8 cellular contexts compared by ENCODE assay signal in the genomic region with DNA sequence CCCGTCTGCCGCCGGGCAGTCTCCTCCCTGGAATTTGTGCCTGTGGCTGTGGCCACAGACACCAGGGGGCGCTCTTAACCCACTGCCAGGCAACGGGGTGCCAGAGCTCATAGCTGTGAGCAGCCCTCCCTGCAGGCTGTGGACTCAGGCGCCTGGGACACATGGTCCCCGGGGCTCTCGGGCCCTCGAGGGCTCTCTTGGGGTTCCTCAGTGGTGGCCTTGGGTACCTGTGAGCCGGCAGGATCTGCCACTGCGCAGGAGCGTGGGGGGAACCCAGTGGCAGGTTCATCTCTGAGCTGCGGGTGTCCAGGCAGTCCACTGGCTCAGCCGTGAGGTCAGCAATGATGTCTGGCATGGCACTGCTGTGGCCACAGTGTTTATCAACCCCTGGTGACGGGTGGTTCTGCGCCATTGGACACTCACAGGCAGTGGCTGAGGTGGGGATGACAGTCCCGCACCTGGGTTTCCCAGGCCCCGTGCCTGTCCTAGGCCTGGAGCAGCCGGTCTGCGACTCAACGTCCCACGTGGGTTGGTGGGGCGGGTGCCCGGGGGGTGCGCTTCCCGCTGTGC. TPM values are rescaled to one million over a fixed set of nuclear protein-coding genes. Genes with fewer than 3 reads are reported as not detected.
DNase-seq lines count a peak whose midpoint lies in the region; ATAC-seq, FAIRE-seq and TF ChIP-seq lines count a peak whose summit lies in the region.

No MANE protein-coding gene starts in this region.

- no peak overlapping the region for H3K4me3 ChIP-seq in H1 (ENCODE audit: extremely low read depth in 1 of 4, insufficient read depth in 2 of 4, low read depth in 3 of 4, low read length in 4 of 4)

- WGBS in H1 (ENCODE audit: extremely low coverage in 1 of 2, insufficient coverage in 1 of 2, insufficient read length in 1 of 2, insufficient replicate concordance in 2 of 2, low coverage in 1 of 2, low lambda C conversion rate in 2 of 2, missing lambda C conversion rate in 1 of 2), 2 experiments: 76% methylated on average over 26 of the region's 26 CpGs; no CpG with 5 or more reads in 1 of the 2 experiments

- H2BK15ac ChIP-seq in H1 (ENCODE audit: low read length): no peak overlapping the region

- no peak overlapping the region for H2AFZ ChIP-seq in H1 (ENCODE audit: low read length)

- peaks cover 6% of the 10 kb centered on the region for H3K36me3 Mint-ChIP-seq in activated CD8-positive, alpha-beta T cell treated with anti-CD3 and anti-CD28 coated beads for 36 hours (ENCODE audit: low read depth)
- peaks cover 0 to 15% (median 3%) of the 10 kb centered on the region in 3 donors for H3K36me3 Mint-ChIP-seq in naive thymus-derived CD8-positive, alpha-beta T cell

- H2BK20ac ChIP-seq in H1 (ENCODE audit: low read length): no peak overlapping the region

- H3K9me3 ChIP-seq in H1 (ENCODE audit: insufficient read depth in 2 of 2, low read depth in 1 of 2, low read length in 1 of 2): no peaks in the 10 kb centered on the region; a peak in 1 of 4 replicates

- H2BK12ac ChIP-seq in H1 (ENCODE audit: low read depth, low read length): no peak overlapping the region

- H3K9ac ChIP-seq in H1 (replicated peaks in 1 of 4; ENCODE audit: extremely low read depth in 1 of 4, low read depth in 3 of 4, low read length in 3 of 4): no peak overlapping the region

- H4K20me1 ChIP-seq in H1 (replicated peaks in 1 of 2; ENCODE audit: control insufficient read depth in 1 of 2, insufficient read depth in 2 of 2, low read length in 2 of 2): peaks cover 9 to 15% of the 10 kb centered on the region in 2 experiments

- no peak overlapping the region for H2BK120ac ChIP-seq in H1 (replicated peaks; ENCODE audit: low read depth, low read length)

- H3K4ac ChIP-seq in H1 (replicated peaks; ENCODE audit: insufficient read length, low read depth, low read length): no peak overlapping the region

- peak; percentile 94 for DNase-seq in GM20000 (ENCODE audit: low spot score)
- peak; percentile 50 for DNase-seq in NCI-H460 (ENCODE audit: extremely low read depth, low read depth)
- DNase-seq in activated CD8-positive, alpha-beta T cell treated with anti-CD3 and anti-CD28 coated beads for 36 hours: peak; percentile 84
- DNase-seq in H1 (ENCODE audit: low read depth in 1 of 2, low spot score in 2 of 2): peak in 1 of 2 experiments; percentile 94
- DNase-seq in naive thymus-derived CD8-positive, alpha-beta T cell: peak; percentile 51 to 87 (median 75)
- DNase-seq in stimulated activated naive CD4-positive, alpha-beta T cell (lab: John Stamatoyannopoulos, UW): peak; percentile 37 to 76 (median 59)

- H3K27me3 ChIP-seq in H1 (replicated peaks in 1 of 4; ENCODE audit: control insufficient read depth in 3 of 4, extremely low read depth in 1 of 4, insufficient read depth in 3 of 4, low read length in 3 of 4): no peaks in the 10 kb centered on the region

- no peak overlapping the region for H4K5ac ChIP-seq in H1 (ENCODE audit: insufficient read length, low read depth, low read length)

- no peak for TF ChIP-seq POLR2A in H1 (IDR thresholded peaks at IDR 0.05; ENCODE audit: control extremely low read depth in 1 of 2, low read depth in 2 of 2, low read length in 2 of 2)

- TF ChIP-seq CTCF in C4-2B (conservative IDR thresholded peaks at IDR 0.05) (peak; percentile 95), GM20000 (IDR thresholded peaks at IDR 0.05; ENCODE audit: extremely low read depth, missing control alignments) (peak; percentile 76), H1 (IDR thresholded peaks at IDR 0.05; ENCODE audit: control extremely low read depth in 1 of 3, insufficient read depth in 1 of 3, low read depth in 1 of 3, low read length in 3 of 3) (peak in 2 of 3 experiments; percentile 86 to 94; a peak in 3 of 4 replicates)
- peak; percentile 96 for TF ChIP-seq CTCF in activated CD8-positive, alpha-beta T cell treated with anti-CD3 and anti-CD28 coated beads for 36 hours (IDR thresholded peaks at IDR 0.05)

- H3K14ac ChIP-seq in H1 (ENCODE audit: insufficient read length): no peak overlapping the region

- no peaks in the 10 kb centered on the region for H3K79me1 ChIP-seq in H1 (ENCODE audit: low read depth, low read length)

- TF ChIP-seq RAD21 in H1 (IDR thresholded peaks at IDR 0.05 in 1 of 2, conservative IDR thresholded peaks at IDR 0.05 in 1 of 2; ENCODE audit: low read depth in 2 of 2, low read length in 2 of 2): peak; percentile 88 to 91

- TF ChIP-seq EP300 in H1 (IDR thresholded peaks at IDR 0.05; ENCODE audit: borderline replicate concordance in 1 of 2, low read depth in 2 of 2, low read length in 2 of 2): no peak

- H3K23ac ChIP-seq in H1 (ENCODE audit: insufficient read length): no peak overlapping the region

- H4K91ac ChIP-seq in H1 (replicated peaks; ENCODE audit: insufficient read length, low read length): no peak overlapping the region

- peak overlapping the region; percentile 86 for H4K8ac ChIP-seq in H1 (ENCODE audit: extremely low read depth, insufficient read depth, low read length)

- H3K56ac ChIP-seq in H1 (replicated peaks; ENCODE audit: insufficient read length, low read depth, low read length): no peak overlapping the region

- no peak overlapping the region for H2AK5ac ChIP-seq in H1 (ENCODE audit: low read depth, low read length)

- H3K18ac ChIP-seq in H1 (ENCODE audit: extremely low read depth, low read length): no peak overlapping the region

- no peaks in the 10 kb centered on the region for H3K9me3 Mint-ChIP-seq in activated CD8-positive, alpha-beta T cell treated with anti-CD3 and anti-CD28 coated beads for 36 hours
- H3K9me3 Mint-ChIP-seq in naive thymus-derived CD8-positive, alpha-beta T cell: no peaks in the 10 kb centered on the region

- FAIRE-seq in H1 (lab: Jason Lieb, UNC): no peak

- H3K4me3 Mint-ChIP-seq in activated CD8-positive, alpha-beta T cell treated with anti-CD3 and anti-CD28 coated beads for 36 hours: no peak overlapping the region
- H3K4me3 Mint-ChIP-seq in naive thymus-derived CD8-positive, alpha-beta T cell: no peak overlapping the region

- no peaks in the 10 kb centered on the region for H3K4me1 Mint-ChIP-seq in activated CD8-positive, alpha-beta T cell treated with anti-CD3 and anti-CD28 coated beads for 36 hours (ENCODE audit: low read depth)
- peaks cover 0 to 6% (median 3%) of the 10 kb centered on the region in 4 donors for H3K4me1 Mint-ChIP-seq in naive thymus-derived CD8-positive, alpha-beta T cell

- peak; percentile 97 for ATAC-seq in activated CD8-positive, alpha-beta T cell treated with anti-CD3 and anti-CD28 coated beads for 36 hours
- peak; percentile 87 to 96 for ATAC-seq in naive thymus-derived CD8-positive, alpha-beta T cell
- no peak for ATAC-seq in HG02840 (IDR thresholded peaks at IDR 0.05; ENCODE audit: low FRiP score, unreplicated experiment)

- H3K23me2 ChIP-seq in H1 (ENCODE audit: low read depth, low read length): no peaks in the 10 kb centered on the region

- POLR2A ChIA-PET in activated CD8-positive, alpha-beta T cell treated with anti-CD3 and anti-CD28 coated beads for 36 hours (lab: Charles Lee): no interaction called here
- POLR2A ChIA-PET in H1 (lab: Charles Lee; ENCODE audit: partially characterized antibody): interaction anchor here (0.9 to 1.1 kb wide), 2 partner anchors 67 to 155 kb away, joined by 3 read pairs; no protein-coding TSS in a partner anchor
- POLR2A ChIA-PET in naive thymus-derived CD8-positive, alpha-beta T cell (lab: Charles Lee): interaction anchor here (1.8 kb wide), 1 partner anchor 245 kb away, joined by 9 read pairs; the partner anchor contains the start of gene IDUA

- H3K4me2 ChIP-seq in H1 (ENCODE audit: insufficient read depth in 1 of 2, low read depth in 2 of 2, low read length in 2 of 2): no peak overlapping the region

- intact Hi-C loops in activated CD8-positive, alpha-beta T cell treated with anti-CD3 and anti-CD28 coated beads for 36 hours (cut with micrococcal nuclease): no loop called here

- peaks cover under 1 to 20% (median 13%) of the 10 kb centered on the region in 4 experiments; a peak in 5 of 8 replicates for H3K36me3 ChIP-seq in H1 (ENCODE audit: control insufficient read depth in 2 of 4, insufficient read depth in 4 of 4, low read length in 3 of 4)

- CTCF ChIA-PET in activated CD8-positive, alpha-beta T cell treated with anti-CD3 and anti-CD28 coated beads for 36 hours (lab: Charles Lee): interaction anchor here (0.5 to 4.1 kb wide), 25 partner anchors 8 to 310 kb away, joined by 3 to 44 read pairs (median 4); partner anchors contain the start of genes GAK, IDUA and TMEM175
- CTCF ChIA-PET in H1 (lab: Charles Lee; ENCODE audit: partially characterized antibody): interaction anchor here (0.7 to 3.4 kb wide), 32 partner anchors 9 to 408 kb away, joined by 3 to 30 read pairs (median 5); no protein-coding TSS in a partner anchor

- H3K27ac Mint-ChIP-seq in activated CD8-positive, alpha-beta T cell treated with anti-CD3 and anti-CD28 coated beads for 36 hours: no peak overlapping the region
- peak overlapping the region in 2 of 10 donors; percentile 59 to 75 for H3K27ac Mint-ChIP-seq in naive thymus-derived CD8-positive, alpha-beta T cell

- H3K27me3 Mint-ChIP-seq in activated CD8-positive, alpha-beta T cell treated with anti-CD3 and anti-CD28 coated beads for 36 hours: no peaks in the 10 kb centered on the region
- no peaks in the 10 kb centered on the region for H3K27me3 Mint-ChIP-seq in naive thymus-derived CD8-positive, alpha-beta T cell

- no peaks in the 10 kb centered on the region for H3K4me1 ChIP-seq in H1 (replicated peaks in 1 of 4; ENCODE audit: control insufficient read depth in 3 of 4, insufficient read depth in 4 of 4, low read length in 3 of 4)

- H3K27ac ChIP-seq in C4-2B (no peak overlapping the region), H1 (ENCODE audit: low read depth, low read length) (no peak overlapping the region)

- no peaks in the 10 kb centered on the region for H3K79me2 ChIP-seq in H1 (ENCODE audit: control insufficient read depth in 1 of 2, insufficient read depth in 2 of 2, low read length in 2 of 2)

- no peak overlapping the region for H2BK5ac ChIP-seq in H1 (ENCODE audit: low read depth, low read length)

RNA-seq across cellular contexts. Expression of gene PCGF3, which starts 37.2 kb away (rescaled TPM):
- 28.4 and 29.9 TPM in 2 replicates for total RNA-seq in NCI-H460 (2014; rRNA removed; shearing (Covaris generic))
- 55.7 and 99.7 TPM in 2 replicates for polyA plus RNA-seq in NCI-H460 (2014; cell fraction: nucleus; rRNA removed)
- 10 to 100 TPM; 23.9 to 25.6 TPM for total RNA-seq in activated CD8-positive, alpha-beta T cell treated with anti-CD3 and anti-CD28 coated beads for 36 hours
- total RNA-seq in H1 (2021; fragmentation: NEBNext Ultra II Directional; extraction: Animal tissue kit (Norgen Biotek cat#: 25700)): 49.7 and 52.9 TPM in 2 replicates
- 52.7 and 67.4 TPM in 2 replicates for polyA plus RNA-seq in H1 (2011; rRNA removed)
- polyA plus RNA-seq in H1 (2011; cell fraction: cytosol; rRNA removed): 59.3 TPM
- 236 TPM for polyA plus RNA-seq in H1 (2011; cell fraction: nucleus; rRNA removed)
- polyA plus RNA-seq in H1 (2012, experiment 1 of 2): 39.7 to 58.4 TPM (median 51.5 TPM) in 4 replicates
- polyA plus RNA-seq in H1 (2012, experiment 2 of 2): 19.5 TPM
- 37.7 TPM for polyA plus RNA-seq in H1 (2013, experiment 1 of 2)
- polyA plus RNA-seq in H1 (2013, experiment 2 of 2): 33.4 TPM
- 41.1 and 51.6 TPM in 2 replicates for polyA minus RNA-seq in H1 (2011; rRNA and poly(A)+ RNA removed)
- polyA minus RNA-seq in H1 (2011; cell fraction: cytosol; rRNA and poly(A)+ RNA removed): 50.2 TPM
- 73.3 TPM for polyA minus RNA-seq in H1 (2011; cell fraction: nucleus; rRNA and poly(A)+ RNA removed)
- 10 to 100 TPM; 45.6 to 49.3 TPM for total RNA-seq in naive thymus-derived CD8-positive, alpha-beta T cell
- 1 to 10 TPM; 3.4 to 4.4 (median 3.9) TPM for polyA plus RNA-seq in naive thymus-derived CD8-positive, alpha-beta T cell

RNA-seq across cellular contexts. Expression of gene SLC49A3, which starts 53.9 kb away (rescaled TPM):
- not detected in 2 replicates for total RNA-seq in NCI-H460 (2014; rRNA removed; shearing (Covaris generic))
- 0.53 TPM in 1 of 2 replicates, not detected in the other for polyA plus RNA-seq in NCI-H460 (2014; cell fraction: nucleus; rRNA removed)
- under 1 TPM in 1 of 2 experiments, not detected in 1; 0.23 TPM for total RNA-seq in activated CD8-positive, alpha-beta T cell treated with anti-CD3 and anti-CD28 coated beads for 36 hours
- total RNA-seq in H1 (2021; fragmentation: NEBNext Ultra II Directional; extraction: Animal tissue kit (Norgen Biotek cat#: 25700)): 5.7 and 8.8 TPM in 2 replicates
- polyA plus RNA-seq in H1 (2011; rRNA removed): 5.0 and 6.7 TPM in 2 replicates
- 5.4 TPM for polyA plus RNA-seq in H1 (2011; cell fraction: cytosol; rRNA removed)
- 16.0 TPM for polyA plus RNA-seq in H1 (2011; cell fraction: nucleus; rRNA removed)
- polyA plus RNA-seq in H1 (2012, experiment 1 of 2): 2.3 to 6.0 TPM (median 5.7 TPM) in 4 replicates
- polyA plus RNA-seq in H1 (2012, experiment 2 of 2): 3.0 TPM
- 2.3 TPM for polyA plus RNA-seq in H1 (2013, experiment 1 of 2)
- 1.9 TPM for polyA plus RNA-seq in H1 (2013, experiment 2 of 2)
- 0.98 and 2.7 TPM in 2 replicates for polyA minus RNA-seq in H1 (2011; rRNA and poly(A)+ RNA removed)
- 2.9 TPM for polyA minus RNA-seq in H1 (2011; cell fraction: cytosol; rRNA and poly(A)+ RNA removed)
- polyA minus RNA-seq in H1 (2011; cell fraction: nucleus; rRNA and poly(A)+ RNA removed): 9.7 TPM
- total RNA-seq in naive thymus-derived CD8-positive, alpha-beta T cell: 1 to 10 TPM; 2.0 to 3.7 TPM
- polyA plus RNA-seq in naive thymus-derived CD8-positive, alpha-beta T cell: under 1 TPM in 2 of 3 donors, not detected in 1; 0.30 to 0.38 TPM
